ENCODE assay signal across 9 cellular contexts in the genomic region with DNA sequence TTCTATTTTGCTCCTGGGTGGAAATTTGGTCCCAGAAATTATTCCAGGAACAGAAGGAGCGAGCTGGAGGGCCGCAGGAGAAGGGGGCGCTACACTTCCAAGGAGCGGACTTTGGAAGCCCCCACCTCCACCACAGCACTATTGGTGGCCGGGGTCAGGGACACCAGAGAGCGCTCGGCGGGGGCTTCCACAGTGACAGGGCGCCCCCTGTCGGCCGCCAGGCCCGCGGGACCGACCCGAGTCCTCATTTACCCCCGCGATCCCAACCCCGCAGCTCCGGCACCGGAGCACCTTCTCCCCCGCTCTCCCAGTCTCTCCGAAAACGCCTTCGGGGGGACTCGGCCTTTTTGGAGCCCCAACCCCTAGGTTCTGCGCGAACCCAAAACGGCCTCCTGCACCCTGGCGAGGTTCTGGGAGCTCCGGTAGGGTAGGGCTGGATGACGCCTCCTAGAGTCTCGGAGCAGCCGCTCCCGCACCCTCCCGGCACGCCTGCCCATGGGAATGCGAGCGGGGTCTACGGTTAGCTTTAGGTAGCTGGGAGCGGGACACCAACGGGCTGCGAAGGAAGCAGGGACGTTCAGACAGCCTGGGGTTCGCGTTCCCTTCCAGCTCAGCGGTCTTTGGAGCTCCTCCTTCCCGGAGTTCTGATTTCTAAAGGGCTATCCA. TPM values are rescaled to one million over a fixed set of nuclear protein-coding genes. Genes with fewer than 3 reads are reported as not detected.
DNase-seq lines count a peak whose midpoint lies in the region; ATAC-seq, FAIRE-seq and TF ChIP-seq lines count a peak whose summit lies in the region.
"Had no signal": no experiment of that assay in that cellular context is flagged by ENCODE, and none has a peak within 500 bp of the region (broad histone marks: within the 10 kb centered on the region; RNA-seq: fewer than 3 reads in every experiment).

No MANE protein-coding gene starts in this region.

- TF ChIP-seq RAD21 in A549 (conservative IDR thresholded peaks at IDR 0.05 in 1 of 2, IDR thresholded peaks at IDR 0.05 in 1 of 2): peak; percentile 94 to 100

- H3K4me3 Mint-ChIP-seq in CD8-positive, alpha-beta memory T cell: no peak overlapping the region
- H3K4me3 Mint-ChIP-seq: T-cell had no signal

- H3K4me1 Mint-ChIP-seq in CD8-positive, alpha-beta memory T cell: peaks cover 0 to under 1% (median 0%) of the 10 kb centered on the region in 3 donors
- H3K4me1 Mint-ChIP-seq: T-cell had no signal

- no peaks in the 10 kb centered on the region for H3K9me2 ChIP-seq in GM23248 (ENCODE audit: insufficient read depth)

- H3K79me2 ChIP-seq in GM23248 (ENCODE audit: insufficient read depth): no peaks in the 10 kb centered on the region

- no peaks in the 10 kb centered on the region for H3F3A ChIP-seq in GM23248 (ENCODE audit: insufficient read depth)

- ATAC-seq in A549 (peak; percentile 35 to 63), left colon (peak; percentile 18), HG03442 (IDR thresholded peaks at IDR 0.05; ENCODE audit: unreplicated experiment) (no peak), GM19324 (IDR thresholded peaks at IDR 0.05; ENCODE audit: low FRiP score, unreplicated experiment) (no peak)
- ATAC-seq: T-cell had no signal

- 1% methylated on average over 31 of the region's 47 CpGs for WGBS in A549 (ENCODE audit: missing lambda C conversion rate)
- WGBS in GM23248 (ENCODE audit: low coverage in 1 of 2, low lambda C conversion rate in 2 of 2, missing lambda C conversion rate in 2 of 2), 2 experiments: 3% methylated on average over 34 to 47 of the region's 47 CpGs

- H3K27me3 Mint-ChIP-seq in CD8-positive, alpha-beta memory T cell: peaks cover 21 to 35% of the 10 kb centered on the region in 2 donors

- H3K27ac ChIP-seq in A549 (peak overlapping the region; percentile 94 to 96), GM23248 (no peak overlapping the region), ascending aorta (no peak overlapping the region)
- no peak overlapping the region for H3K27ac ChIP-seq in CD8-positive, alpha-beta memory T cell (ENCODE audit: low read depth, low read length)

- no peaks in the 10 kb centered on the region for H4K20me1 ChIP-seq in GM23248 (ENCODE audit: insufficient read depth)

- DNase-seq in A549 (ENCODE audit: low read depth in 1 of 2, low spot score in 1 of 2) (peak; percentile 71 to 83), GM23248 (peak; percentile 30), ascending aorta (ENCODE audit: low spot score in 2 of 2) (no peak), left colon (peak; percentile 47 to 82), mucosa of gallbladder (ENCODE audit: low spot score) (no peak)
- no peak for DNase-seq in CD8-positive, alpha-beta memory T cell

- POLR2A ChIA-PET in A549 (lab: Yijun Ruan, JAX): interaction anchor here (0.6 to 2.1 kb wide), 13 partner anchors 8 to 764 kb away, joined by 3 to 10 read pairs (median 3); a partner anchor contains a TSS
- POLR2A ChIA-PET in CD8-positive, alpha-beta memory T cell (lab: Charles Lee): no interaction called here

- CTCF ChIA-PET in A549 (lab: Yijun Ruan, JAX): interaction anchor here (0.6 to 7.3 kb wide), 122 partner anchors 12 to 934 kb away, joined by 3 to 276 read pairs (median 6); no protein-coding TSS in a partner anchor
- CTCF ChIA-PET in CD8-positive, alpha-beta memory T cell (lab: Charles Lee): no interaction called here

- in situ Hi-C loops in GM23248 (cut with MboI): no loop called here

- no peaks in the 10 kb centered on the region for H3K36me3 Mint-ChIP-seq in CD8-positive, alpha-beta memory T cell
- H3K36me3 Mint-ChIP-seq: T-cell had no signal

- peak; percentile 82 for FAIRE-seq in A549 (lab: Jason Lieb, UNC)

- no peak for TF ChIP-seq POLR2A in A549 (IDR thresholded peaks at IDR 0.05; ENCODE audit: low read length)

- no peak overlapping the region for H3K27ac Mint-ChIP-seq in CD8-positive, alpha-beta memory T cell
- H3K27ac Mint-ChIP-seq: T-cell had no signal

- peaks cover 0 to 12% (median 6%) of the 10 kb centered on the region in 5 donors for H3K9me3 Mint-ChIP-seq in CD8-positive, alpha-beta memory T cell
- H3K9me3 Mint-ChIP-seq: T-cell had no signal

- H3K9me3 ChIP-seq in A549 (no peaks in the 10 kb centered on the region), GM23248 (ENCODE audit: low read depth) (no peaks in the 10 kb centered on the region), ascending aorta (no peaks in the 10 kb centered on the region)
- H3K9me3 ChIP-seq in CD8-positive, alpha-beta memory T cell (ENCODE audit: low read length): no peaks in the 10 kb centered on the region

- H2AFZ ChIP-seq in GM23248: peak overlapping the region; percentile 58; the same call in 1 of the 2 replicates

- no peak overlapping the region for H3K9ac ChIP-seq in GM23248

- H3K4me2 ChIP-seq in A549 (peak overlapping the region; percentile 81), GM23248 (ENCODE audit: unreplicated experiment) (no peak overlapping the region)

- TF ChIP-seq CTCF in A549 (IDR thresholded peaks at IDR 0.05) (peak; percentile 98), ascending aorta (IDR thresholded peaks at IDR 0.05) (peak in 2 of 3 experiments; percentile 14 to 41)

- H3K36me3 ChIP-seq in GM23248 (ENCODE audit: low read depth) (no peaks in the 10 kb centered on the region), ascending aorta (no peaks in the 10 kb centered on the region)
- no peaks in the 10 kb centered on the region for H3K36me3 ChIP-seq in CD8-positive, alpha-beta memory T cell (ENCODE audit: insufficient read depth, low read length)

- intact Hi-C loops in ascending aorta (cut with DNase I): loop anchor here (5.0 kb wide), 1 partner anchor 249 kb away; no protein-coding TSS in a partner anchor
- intact Hi-C loops in left colon (cut with DNase I, micrococcal nuclease): loop anchor here in 1 of 2 donors (10.0 kb wide), 1 partner anchor 242 kb away; no protein-coding TSS in a partner anchor

- TF ChIP-seq EP300 in A549 (IDR thresholded peaks at IDR 0.05): no peak

- H3K4me3 ChIP-seq in A549: peak overlapping the region; percentile 54
- no peak overlapping the region for H3K4me3 ChIP-seq in GM23248
- H3K4me3 ChIP-seq in ascending aorta: no peak overlapping the region
- no peak overlapping the region for H3K4me3 ChIP-seq in CD8-positive, alpha-beta memory T cell (ENCODE audit: low read length)

- peaks cover 24% of the 10 kb centered on the region for H3K4me1 ChIP-seq in A549
- peaks cover 6% of the 10 kb centered on the region; the same call in 1 of the 2 replicates for H3K4me1 ChIP-seq in GM23248 (ENCODE audit: insufficient read depth)
- H3K4me1 ChIP-seq in ascending aorta: peaks cover 7 to 11% of the 10 kb centered on the region in 2 donors
- H3K4me1 ChIP-seq in CD8-positive, alpha-beta memory T cell (ENCODE audit: insufficient read depth, low read length): no peaks in the 10 kb centered on the region

- peaks cover 80% of the 10 kb centered on the region for H3K27me3 ChIP-seq in GM23248 (replicated peaks; ENCODE audit: insufficient read depth)
- peaks cover 18% of the 10 kb centered on the region for H3K27me3 ChIP-seq in ascending aorta
- H3K27me3 ChIP-seq in CD8-positive, alpha-beta memory T cell (ENCODE audit: insufficient read depth, low read length, poor library complexity, severe bottlenecking): no peaks in the 10 kb centered on the region

TF ChIP-seq in A549, 52 proteins besides CTCF, POLR2A, EP300 and RAD21 (continues in another document):
- TF ChIP-seq RARB (CRISPR knock-in tag; IDR thresholded peaks at IDR 0.05): no peak
- TF ChIP-seq, protein P1, sequence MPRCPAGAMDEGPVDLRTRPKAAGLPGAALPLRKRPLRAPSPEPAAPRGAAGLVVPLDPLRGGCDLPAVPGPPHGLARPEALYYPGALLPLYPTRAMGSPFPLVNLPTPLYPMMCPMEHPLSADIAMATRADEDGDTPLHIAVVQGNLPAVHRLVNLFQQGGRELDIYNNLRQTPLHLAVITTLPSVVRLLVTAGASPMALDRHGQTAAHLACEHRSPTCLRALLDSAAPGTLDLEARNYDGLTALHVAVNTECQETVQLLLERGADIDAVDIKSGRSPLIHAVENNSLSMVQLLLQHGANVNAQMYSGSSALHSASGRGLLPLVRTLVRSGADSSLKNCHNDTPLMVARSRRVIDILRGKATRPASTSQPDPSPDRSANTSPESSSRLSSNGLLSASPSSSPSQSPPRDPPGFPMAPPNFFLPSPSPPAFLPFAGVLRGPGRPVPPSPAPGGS (IDR thresholded peaks at IDR 0.05): no peak
- TF ChIP-seq TP53 (CRISPR knock-in tag; IDR thresholded peaks at IDR 0.05): no peak
- TF ChIP-seq, protein P2, sequence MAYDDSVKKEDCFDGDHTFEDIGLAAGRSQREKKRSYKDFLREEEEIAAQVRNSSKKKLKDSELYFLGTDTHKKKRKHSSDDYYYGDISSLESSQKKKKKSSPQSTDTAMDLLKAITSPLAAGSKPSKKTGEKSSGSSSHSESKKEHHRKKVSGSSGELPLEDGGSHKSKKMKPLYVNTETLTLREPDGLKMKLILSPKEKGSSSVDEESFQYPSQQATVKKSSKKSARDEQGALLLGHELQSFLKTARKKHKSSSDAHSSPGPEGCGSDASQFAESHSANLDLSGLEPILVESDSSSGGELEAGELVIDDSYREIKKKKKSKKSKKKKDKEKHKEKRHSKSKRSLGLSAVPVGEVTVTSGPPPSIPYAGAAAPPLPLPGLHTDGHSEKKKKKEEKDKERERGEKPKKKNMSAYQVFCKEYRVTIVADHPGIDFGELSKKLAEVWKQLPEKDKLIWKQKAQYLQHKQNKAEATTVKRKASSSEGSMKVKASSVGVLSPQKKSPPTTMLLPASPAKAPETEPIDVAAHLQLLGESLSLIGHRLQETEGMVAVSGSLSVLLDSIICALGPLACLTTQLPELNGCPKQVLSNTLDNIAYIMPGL (CRISPR knock-in tag; IDR thresholded peaks at IDR 0.05; ENCODE audit: borderline replicate concordance): no peak
- peak; percentile 63; the same call in 1 of the 2 replicates for TF ChIP-seq KDM5A (IDR thresholded peaks at IDR 0.05)
- TF ChIP-seq MAZ (IDR thresholded peaks at IDR 0.05; ENCODE audit: borderline replicate concordance, low read depth, low read length): 0 out of 2 replicates have a peak, but pooled peaks have one; percentile 30

RNA-seq across cellular contexts. Expression of a gene that starts 2.4 kb away (rescaled TPM):
- 7.4 and 8.3 TPM in 2 replicates for polyA plus RNA-seq in A549 (2011; rRNA removed)
- polyA plus RNA-seq in A549 (2012; cell fraction: cytosol; rRNA removed): 13.2 and 20.1 TPM in 2 replicates
- polyA plus RNA-seq in A549 (2012; cell fraction: nucleus; rRNA removed): 24.6 and 38.1 TPM in 2 replicates
- 16.7 to 20.7 TPM (median 20.3 TPM) in 3 replicates for polyA plus RNA-seq in A549 (2017; fragmentation: RNase III; extraction: RNeasy Plus Mini Kit Qiagen cat#74134 plus additional on column Dnase treatment)
- polyA minus RNA-seq in A549 (2011; rRNA and poly(A)+ RNA removed): 6.1 and 8.4 TPM in 2 replicates
- not detected in 2 replicates for total RNA-seq in GM23248 (2014; rRNA removed; shearing (Covaris generic))
- polyA plus RNA-seq in GM23248 (2016; fragmentation: Nextera tagmentation; extraction: Ambion mirVana): not detected in 2 replicates
- total RNA-seq in ascending aorta: not detected
- total RNA-seq in left colon: 10 to 100 TPM; 15.4 to 37.0 TPM
- total RNA-seq in CD8-positive, alpha-beta memory T cell: not detected
- polyA plus RNA-seq in CD8-positive, alpha-beta memory T cell: not detected
- total RNA-seq in mucosa of gallbladder: 35.6 TPM

Comparison
In these comparisons a context has a peak if more than half of its experiments do, and no peak if none do; other contexts are left out.
1. ATAC-seq: peak in A549 (2 of 2) and left colon (single experiment); none in HG03442 (single experiment) and GM19324 (single experiment).
2. DNase-seq: peak in A549 (2 of 2), GM23248 (single experiment) and left colon (2 of 2); none in ascending aorta (0 of 2), CD8-positive, alpha-beta memory T cell (0 of 5) and mucosa of gallbladder (single experiment).
3. H3K27ac ChIP-seq: peak in A549 (2 of 2); none in GM23248 (single experiment), ascending aorta (0 of 2) and CD8-positive, alpha-beta memory T cell (single experiment).
4. RNA of a gene that starts 2.4 kb away (total RNA-seq): 15.4 to 37.0 TPM in left colon and 35.6 TPM in mucosa of gallbladder (single experiment); not detected in GM23248, not detected in ascending aorta (single experiment) and not detected in CD8-positive, alpha-beta memory T cell; every median in the first group is over 10 times any median in the second.